In the genomic region with DNA sequence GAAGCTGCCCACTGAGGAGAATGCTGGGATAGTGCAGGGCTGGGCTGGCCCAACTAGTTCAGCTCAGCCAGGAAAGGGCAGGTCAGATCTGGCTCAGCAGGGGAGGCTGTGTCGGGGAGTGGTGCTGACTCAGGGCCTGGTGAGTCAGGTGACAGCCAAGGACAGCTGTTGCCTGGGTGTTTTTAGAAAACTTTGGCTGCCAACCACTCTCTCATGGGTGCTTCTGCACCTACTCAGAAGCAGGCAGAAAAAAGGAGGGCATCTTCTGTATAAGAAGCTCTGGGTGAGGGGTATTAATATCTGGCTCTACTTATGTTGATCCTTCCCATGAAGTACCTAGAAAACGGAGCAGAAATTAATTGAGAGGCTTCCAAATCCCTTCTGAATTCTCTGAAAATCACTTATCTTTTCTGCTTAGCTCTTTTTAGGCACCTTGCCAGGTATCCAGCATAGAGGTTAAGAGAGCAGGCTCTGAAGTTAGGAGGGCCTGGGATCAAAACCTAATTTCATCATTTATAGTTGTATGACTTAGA, we compare ENCODE assay signal across 8 cellular contexts. TPM values are rescaled to one million over a fixed set of nuclear protein-coding genes. Genes with fewer than 3 reads are reported as not detected.
DNase-seq lines count a peak whose midpoint lies in the region; ATAC-seq and TF ChIP-seq lines count a peak whose summit lies in the region.

No MANE protein-coding gene starts in this region.

- no peak overlapping the region for H3K27ac Mint-ChIP-seq in activated naive CD4-positive, alpha-beta T cell treated with anti-CD3 and anti-CD28 coated beads for 36 hours
- H3K27ac Mint-ChIP-seq in activated naive CD4-positive, alpha-beta T cell treated with anti-CD3 and anti-CD28 coated beads, Interleukin-2, amount 10 ng/mL, durations not matched to agents 7 days and 5 days, result no peak overlapping the region

- CTCF ChIA-PET in activated naive CD4-positive, alpha-beta T cell treated with anti-CD3 and anti-CD28 coated beads for 36 hours (lab: Charles Lee), result interaction anchor here (0.9 to 1.0 kb wide), 2 partner anchors 27 to 451 kb away, joined by 3 to 4 read pairs; no protein-coding TSS in a partner anchor
- CTCF ChIA-PET in activated naive CD4-positive, alpha-beta T cell treated with anti-CD3 and anti-CD28 coated beads, Interleukin-2, amount 10 ng/mL, durations not matched to agents 7 days and 5 days (lab: Charles Lee), result interaction anchor here (0.8 to 1.4 kb wide), 5 partner anchors 14 to 128 kb away, joined by 3 to 4 read pairs (median 3); a partner anchor contains a TSS

- H3K4me2 ChIP-seq in smooth muscle cell, result peak overlapping the region; percentile 51

- H3K9me3 ChIP-seq in smooth muscle cell (replicated peaks; ENCODE audit: low read depth), result no peaks in the 10 kb centered on the region

- peaks cover 4% of the 10 kb centered on the region for H3F3A ChIP-seq in smooth muscle cell (ENCODE audit: low read depth)

- peaks cover 9% of the 10 kb centered on the region for H3K4me1 ChIP-seq in smooth muscle cell (ENCODE audit: low read depth)

- no peak overlapping the region for H3K4me3 ChIP-seq in smooth muscle cell

- H3K36me3 ChIP-seq in smooth muscle cell (ENCODE audit: low read depth), result no peaks in the 10 kb centered on the region

- TF ChIP-seq CTCF in smooth muscle cell (IDR thresholded peaks at IDR 0.05; ENCODE audit: borderline replicate concordance, insufficient read depth, poor library complexity, severe bottlenecking), result no peak

- H4K20me1 ChIP-seq in smooth muscle cell (ENCODE audit: low read depth), result no peaks in the 10 kb centered on the region

- H2AFZ ChIP-seq in smooth muscle cell (ENCODE audit: low read depth), result peak overlapping the region; percentile 40

- H3K27ac ChIP-seq in angular gyrus (ENCODE audit: low read depth, low read length) (peak overlapping the region; percentile 76), smooth muscle cell (ENCODE audit: low read depth) (peak overlapping the region; percentile 95)

- H3K36me3 Mint-ChIP-seq in activated naive CD4-positive, alpha-beta T cell treated with anti-CD3 and anti-CD28 coated beads for 36 hours (ENCODE audit: low read depth), result no peaks in the 10 kb centered on the region
- H3K36me3 Mint-ChIP-seq in activated naive CD4-positive, alpha-beta T cell treated with anti-CD3 and anti-CD28 coated beads, Interleukin-2, amount 10 ng/mL, durations not matched to agents 7 days and 5 days, result no peaks in the 10 kb centered on the region

- peak; percentile 57 for DNase-seq in activated naive CD4-positive, alpha-beta T cell treated with anti-CD3 and anti-CD28 coated beads for 36 hours
- no peak for DNase-seq in activated naive CD4-positive, alpha-beta T cell treated with anti-CD3 and anti-CD28 coated beads, Interleukin-2, amount 10 ng/mL, durations not matched to agents 7 days and 5 days
- DNase-seq in NCI-H446 treated with DMSO at 0.1 percent for 48 hours (lab: John Stamatoyannopoulos, UW) (peak; percentile 47), iPS-NIHi7 (ENCODE audit: extremely low spot score) (peak; percentile 86), smooth muscle cell (lab: John Stamatoyannopoulos, UW; ENCODE audit: unreplicated experiment) (peak; percentile 12), activated gamma-delta T cell (lab: John Stamatoyannopoulos, UW) (no peak)

- 44% methylated on average over 2 of the region's 2 CpGs for WGBS in smooth muscle cell (ENCODE audit: low lambda C conversion rate)

- no peak for ATAC-seq in HG03135 (IDR thresholded peaks at IDR 0.05; ENCODE audit: unreplicated experiment)

- H3K27me3 ChIP-seq in smooth muscle cell (ENCODE audit: low read depth), result no peaks in the 10 kb centered on the region

- no peak overlapping the region for H3K4me3 Mint-ChIP-seq in activated naive CD4-positive, alpha-beta T cell treated with anti-CD3 and anti-CD28 coated beads for 36 hours
- H3K4me3 Mint-ChIP-seq in activated naive CD4-positive, alpha-beta T cell treated with anti-CD3 and anti-CD28 coated beads, Interleukin-2, amount 10 ng/mL, durations not matched to agents 7 days and 5 days, result no peak overlapping the region

- no peaks in the 10 kb centered on the region for H3K27me3 Mint-ChIP-seq in activated naive CD4-positive, alpha-beta T cell treated with anti-CD3 and anti-CD28 coated beads for 36 hours (ENCODE audit: low read depth)
- peaks cover 17% of the 10 kb centered on the region for H3K27me3 Mint-ChIP-seq in activated naive CD4-positive, alpha-beta T cell treated with anti-CD3 and anti-CD28 coated beads, Interleukin-2, amount 10 ng/mL, durations not matched to agents 7 days and 5 days

- intact Hi-C loops in activated naive CD4-positive, alpha-beta T cell treated with anti-CD3 and anti-CD28 coated beads for 36 hours (cut with micrococcal nuclease), result no loop called here

- no peaks in the 10 kb centered on the region for H3K79me2 ChIP-seq in smooth muscle cell (ENCODE audit: low read depth)

- peak overlapping the region; percentile 83 for H3K9ac ChIP-seq in smooth muscle cell (ENCODE audit: low read depth)

- H3K9me3 Mint-ChIP-seq in activated naive CD4-positive, alpha-beta T cell treated with anti-CD3 and anti-CD28 coated beads for 36 hours, result no peaks in the 10 kb centered on the region
- no peaks in the 10 kb centered on the region for H3K9me3 Mint-ChIP-seq in activated naive CD4-positive, alpha-beta T cell treated with anti-CD3 and anti-CD28 coated beads, Interleukin-2, amount 10 ng/mL, durations not matched to agents 7 days and 5 days

- no peaks in the 10 kb centered on the region for H3K4me1 Mint-ChIP-seq in activated naive CD4-positive, alpha-beta T cell treated with anti-CD3 and anti-CD28 coated beads for 36 hours (ENCODE audit: low read depth)
- peaks cover 3% of the 10 kb centered on the region for H3K4me1 Mint-ChIP-seq in activated naive CD4-positive, alpha-beta T cell treated with anti-CD3 and anti-CD28 coated beads, Interleukin-2, amount 10 ng/mL, durations not matched to agents 7 days and 5 days

RNA-seq across cellular contexts. Expression of a gene that starts 15.6 kb away (rescaled TPM):
- 10 to 100 TPM; 84.2 to 93.0 TPM for total RNA-seq in activated naive CD4-positive, alpha-beta T cell treated with anti-CD3 and anti-CD28 coated beads for 36 hours
- 121 and 149 TPM in 2 replicates for total RNA-seq in smooth muscle cell
- 101 and 111 TPM in 2 replicates for polyA plus RNA-seq in smooth muscle cell

RNA-seq across cellular contexts. Expression of a gene that starts 36.0 kb away (rescaled TPM):
- total RNA-seq in activated naive CD4-positive, alpha-beta T cell treated with anti-CD3 and anti-CD28 coated beads for 36 hours, result 1 to 10 TPM; 3.0 to 3.4 TPM
- 13.0 and 14.7 TPM in 2 replicates for total RNA-seq in smooth muscle cell
- polyA plus RNA-seq in smooth muscle cell, result 18.9 and 21.2 TPM in 2 replicates

Comparison
In these comparisons a context has a peak if more than half of its experiments do, and no peak if none do; other contexts are left out.
1. DNase-seq: peak in activated naive CD4-positive, alpha-beta T cell treated with anti-CD3 and anti-CD28 coated beads for 36 hours (single experiment), NCI-H446 treated with DMSO at 0.1 percent for 48 hours (single experiment), iPS-NIHi7 (single experiment) and smooth muscle cell (single experiment); none in activated naive CD4-positive, alpha-beta T cell treated with anti-CD3 and anti-CD28 coated beads, Interleukin-2, amount 10 ng/mL, durations not matched to agents 7 days and 5 days (single experiment) and activated gamma-delta T cell (single experiment).